In genomic region chr7:86939197-86939814, GRCh38 we compare ENCODE assay signal across 8 cellular contexts.
DNase-seq lines count a peak whose midpoint lies in the region; ATAC-seq lines count a peak whose summit lies in the region.

No MANE protein-coding gene starts in this region.

- no peaks in the 10 kb centered on the region for H3K36me3 Mint-ChIP-seq in activated naive CD8-positive, alpha-beta T cell treated with anti-CD3 and anti-CD28 coated beads for 36 hours

- DNase-seq in DMS153 treated with DMSO at 0.1 percent for 48 hours (lab: John Stamatoyannopoulos, UW; ENCODE audit: unreplicated experiment): peak; percentile 21
- DNase-seq in NCI-H82 treated with DMSO at 0.1 percent for 48 hours (lab: John Stamatoyannopoulos, UW; ENCODE audit: unreplicated experiment): peak; percentile 28
- peak; percentile 13 for DNase-seq in activated naive CD8-positive, alpha-beta T cell treated with anti-CD3 and anti-CD28 coated beads for 36 hours
- no peak for DNase-seq in left cardiac atrium
- DNase-seq in skeletal muscle cell (ENCODE audit: low read depth): peak; percentile 10
- no peak for DNase-seq in effector CD8-positive, alpha-beta T cell (lab: John Stamatoyannopoulos, UW)

- peak; percentile 83 for ATAC-seq in GM19372 (IDR thresholded peaks at IDR 0.05; ENCODE audit: low read depth, unreplicated experiment)
- ATAC-seq in HG03521 (IDR thresholded peaks at IDR 0.05; ENCODE audit: unreplicated experiment): peak; percentile 67
- ATAC-seq in left cardiac atrium: peak; percentile 67 to 72

- H3K4me3 ChIP-seq in skeletal muscle cell (ENCODE audit: low read depth, low read length): no peak overlapping the region

- H3K4me3 Mint-ChIP-seq in activated naive CD8-positive, alpha-beta T cell treated with anti-CD3 and anti-CD28 coated beads for 36 hours: no peak overlapping the region

- H3K27me3 Mint-ChIP-seq in activated naive CD8-positive, alpha-beta T cell treated with anti-CD3 and anti-CD28 coated beads for 36 hours: peaks cover 3% of the 10 kb centered on the region

- H3K4me1 Mint-ChIP-seq in activated naive CD8-positive, alpha-beta T cell treated with anti-CD3 and anti-CD28 coated beads for 36 hours: no peaks in the 10 kb centered on the region

- no peak overlapping the region for H3K27ac Mint-ChIP-seq in activated naive CD8-positive, alpha-beta T cell treated with anti-CD3 and anti-CD28 coated beads for 36 hours

- no peaks in the 10 kb centered on the region for H3K9me3 Mint-ChIP-seq in activated naive CD8-positive, alpha-beta T cell treated with anti-CD3 and anti-CD28 coated beads for 36 hours

- intact Hi-C loops in left cardiac atrium (cut with DNase I): loop anchor here in 1 of 2 donors (5.0 to 10.0 kb wide), 2 partner anchors 208 to 295 kb away; no protein-coding TSS in a partner anchor

Comparison
In these comparisons a context has a peak if more than half of its experiments do, and no peak if none do; other contexts are left out.
1. DNase-seq: peak in DMS153 treated with DMSO at 0.1 percent for 48 hours (single experiment), NCI-H82 treated with DMSO at 0.1 percent for 48 hours (single experiment), activated naive CD8-positive, alpha-beta T cell treated with anti-CD3 and anti-CD28 coated beads for 36 hours (single experiment) and skeletal muscle cell (single experiment); none in left cardiac atrium (single experiment) and effector CD8-positive, alpha-beta T cell (single experiment).
2. Peak in every context shown above with its lines, with median percentiles within 50 percentile points of each other: ATAC-seq.